ENCODE assay signal across 8 cellular contexts in the genomic region with DNA sequence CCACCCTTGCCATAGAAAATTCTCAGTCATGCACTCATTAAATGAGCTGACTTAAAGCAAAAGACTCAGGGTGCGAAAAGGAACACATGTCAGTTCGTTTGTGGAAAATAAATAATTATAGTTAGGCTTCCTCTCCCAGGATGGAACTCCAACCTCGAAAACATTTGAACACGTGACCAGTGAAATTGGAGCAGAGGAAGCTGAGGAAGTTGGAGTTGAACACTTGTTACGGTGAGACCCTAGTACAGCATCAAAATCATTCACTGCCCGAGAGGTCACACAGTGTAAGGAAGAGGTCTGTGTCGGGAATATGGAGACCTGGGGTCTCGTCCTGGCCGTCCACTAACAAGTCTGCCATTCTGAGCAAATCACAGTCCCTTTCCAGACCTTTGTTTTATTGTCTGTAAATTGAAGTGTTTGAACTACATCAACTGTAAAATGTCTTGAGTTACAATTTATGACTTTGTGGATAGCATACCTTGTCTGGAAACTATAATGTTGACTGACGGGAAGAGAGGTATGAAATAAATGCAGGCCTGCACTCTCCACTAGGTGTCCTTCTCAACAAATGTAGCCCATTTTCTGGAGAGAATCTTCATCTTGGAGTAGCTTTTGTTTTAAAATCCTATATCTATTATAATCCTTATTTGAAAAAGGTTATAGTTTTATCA. TPM values are rescaled to one million over a fixed set of nuclear protein-coding genes. Genes with fewer than 3 reads are reported as not detected.
DNase-seq lines count a peak whose midpoint lies in the region; ATAC-seq and TF ChIP-seq lines count a peak whose summit lies in the region.

No MANE protein-coding gene starts in this region.

- no peak overlapping the region for H3K27ac Mint-ChIP-seq in Caco-2 (ENCODE audit: unreplicated experiment)
- no peak overlapping the region for H3K27ac Mint-ChIP-seq in stimulated activated naive CD8-positive, alpha-beta T cell treated with anti-CD3 and anti-CD28 coated beads, Interleukin-15, amount 100 ng/mL, for 72 hours
- H3K27ac Mint-ChIP-seq in activated T-helper 1 cell treated with anti-CD3 and anti-CD28 coated beads, Interleukin-12 subunit alpha, Interleukin-12 subunit beta, Interleukin-2, Interleukin-4 antibody, amounts not matched to agents 30 ng/mL and 10 ng/mL and 1 ng/mL, durations not matched to agents 14 hours and 24 hours and 36 hours, result no peak overlapping the region

- DNase-seq in Caco-2 (peak in 1 of 2 experiments; percentile 32), HCEC 1CT (peak; percentile 13), WERI-Rb-1 (no peak), epidermal melanocyte (ENCODE audit: insufficient read length, low spot score) (no peak), D341Med (ENCODE audit: low spot score) (no peak)
- DNase-seq in stimulated activated naive CD8-positive, alpha-beta T cell treated with anti-CD3 and anti-CD28 coated beads, Interleukin-15, amount 100 ng/mL, for 72 hours, result no peak
- DNase-seq in activated T-helper 1 cell treated with anti-CD3 and anti-CD28 coated beads, Interleukin-12 subunit alpha, Interleukin-12 subunit beta, Interleukin-2, Interleukin-4 antibody, amounts not matched to agents 30 ng/mL and 10 ng/mL and 1 ng/mL, durations not matched to agents 14 hours and 24 hours and 36 hours (ENCODE audit: low spot score), result no peak

- H3K4me3 Mint-ChIP-seq in Caco-2 (ENCODE audit: unreplicated experiment), result no peak overlapping the region
- no peak overlapping the region for H3K4me3 Mint-ChIP-seq in stimulated activated naive CD8-positive, alpha-beta T cell treated with anti-CD3 and anti-CD28 coated beads, Interleukin-15, amount 100 ng/mL, for 72 hours
- no peak overlapping the region for H3K4me3 Mint-ChIP-seq in activated T-helper 1 cell treated with anti-CD3 and anti-CD28 coated beads, Interleukin-12 subunit alpha, Interleukin-12 subunit beta, Interleukin-2, Interleukin-4 antibody, amounts not matched to agents 30 ng/mL and 10 ng/mL and 1 ng/mL, durations not matched to agents 14 hours and 24 hours and 36 hours

- peaks cover under 1% of the 10 kb centered on the region for H3K4me1 Mint-ChIP-seq in Caco-2 (ENCODE audit: low read depth, unreplicated experiment)
- H3K4me1 Mint-ChIP-seq in stimulated activated naive CD8-positive, alpha-beta T cell treated with anti-CD3 and anti-CD28 coated beads, Interleukin-15, amount 100 ng/mL, for 72 hours, result peaks cover 4% of the 10 kb centered on the region
- peaks cover 14% of the 10 kb centered on the region for H3K4me1 Mint-ChIP-seq in activated T-helper 1 cell treated with anti-CD3 and anti-CD28 coated beads, Interleukin-12 subunit alpha, Interleukin-12 subunit beta, Interleukin-2, Interleukin-4 antibody, amounts not matched to agents 30 ng/mL and 10 ng/mL and 1 ng/mL, durations not matched to agents 14 hours and 24 hours and 36 hours (ENCODE audit: low read depth)

- no TSS peak for BruUV-seq in Caco-2 (replicated peaks; lab: Mats Ljungman, UMichigan)

- POLR2A ChIA-PET in Caco-2 (lab: Charles Lee), result no interaction called here

- no peak overlapping the region for H3K4me3 ChIP-seq in Caco-2 (ENCODE audit: low read depth, low read length)
- no peak overlapping the region for H3K4me3 ChIP-seq in WERI-Rb-1 (ENCODE audit: low read depth, low read length)
- no peak overlapping the region for H3K4me3 ChIP-seq in liver (ENCODE audit: low read depth in 1 of 3, low read length in 3 of 3)

- H3K36me3 ChIP-seq in Caco-2 (ENCODE audit: control insufficient read depth, insufficient read depth, low read length) (peaks cover 13% of the 10 kb centered on the region; the same call in 1 of the 2 replicates), WERI-Rb-1 (peaks cover 74% of the 10 kb centered on the region), liver (ENCODE audit: control insufficient read depth in 4 of 4, insufficient read depth in 3 of 4, low read depth in 1 of 4, low read length in 3 of 4) (peaks cover 17 to 79% (median 73%) of the 10 kb centered on the region in 4 donors)

- TF ChIP-seq CTCF in Caco-2 (IDR thresholded peaks at IDR 0.05; ENCODE audit: insufficient read depth in 1 of 2, low read depth in 1 of 2, low read length in 1 of 2, severe bottlenecking in 1 of 2, unreplicated experiment in 1 of 2), result peak; percentile 60 to 67
- peak; percentile 40; the same call in 1 of the 2 replicates for TF ChIP-seq CTCF in WERI-Rb-1 (IDR thresholded peaks at IDR 0.05; ENCODE audit: low read depth, low read length)
- peak; percentile 20 for TF ChIP-seq CTCF in liver (IDR thresholded peaks at IDR 0.05; ENCODE audit: low read depth, low read length, missing input control)

- intact Hi-C loops in Caco-2 (cut with micrococcal nuclease; ENCODE audit: unreplicated experiment), result no loop called here
- intact Hi-C loops in activated T-helper 1 cell treated with anti-CD3 and anti-CD28 coated beads, Interleukin-12 subunit alpha, Interleukin-12 subunit beta, Interleukin-2, Interleukin-4 antibody, amounts not matched to agents 30 ng/mL and 10 ng/mL and 1 ng/mL, durations not matched to agents 14 hours and 24 hours and 36 hours (cut with micrococcal nuclease), result no loop called here

- TF ChIP-seq RAD21 in liver (IDR thresholded peaks at IDR 0.05), result peak in 1 of 2 donors; percentile 9

- ATAC-seq in stimulated activated naive CD8-positive, alpha-beta T cell treated with anti-CD3 and anti-CD28 coated beads, Interleukin-15, amount 100 ng/mL, for 72 hours, result no peak

- 81% methylated on average over 10 of the region's 10 CpGs for WGBS in liver

- H3K9ac ChIP-seq in liver (ENCODE audit: low read depth in 1 of 2, low read length in 2 of 2), result no peak overlapping the region

- H3K9me3 ChIP-seq in Caco-2 (no peaks in the 10 kb centered on the region), WERI-Rb-1 (ENCODE audit: severe bottlenecking) (no peaks in the 10 kb centered on the region), liver (ENCODE audit: control insufficient read depth in 4 of 4, low read length in 3 of 4) (no peaks in the 10 kb centered on the region)

- H3K27me3 ChIP-seq in Caco-2 (replicated peaks; ENCODE audit: control insufficient read depth, insufficient read depth, low read length) (no peaks in the 10 kb centered on the region), WERI-Rb-1 (ENCODE audit: insufficient read depth, low read depth, severe bottlenecking) (no peaks in the 10 kb centered on the region), liver (ENCODE audit: control insufficient read depth in 4 of 4, insufficient read depth in 4 of 4, low read length in 3 of 4) (no peaks in the 10 kb centered on the region)

- no peaks in the 10 kb centered on the region for H3K9me3 Mint-ChIP-seq in Caco-2 (ENCODE audit: unreplicated experiment)
- no peaks in the 10 kb centered on the region for H3K9me3 Mint-ChIP-seq in stimulated activated naive CD8-positive, alpha-beta T cell treated with anti-CD3 and anti-CD28 coated beads, Interleukin-15, amount 100 ng/mL, for 72 hours
- no peaks in the 10 kb centered on the region for H3K9me3 Mint-ChIP-seq in activated T-helper 1 cell treated with anti-CD3 and anti-CD28 coated beads, Interleukin-12 subunit alpha, Interleukin-12 subunit beta, Interleukin-2, Interleukin-4 antibody, amounts not matched to agents 30 ng/mL and 10 ng/mL and 1 ng/mL, durations not matched to agents 14 hours and 24 hours and 36 hours

- CTCF ChIA-PET in Caco-2 (lab: Charles Lee), result interaction anchor here (0.6 to 1.5 kb wide), 4 partner anchors 9 to 558 kb away, joined by 3 to 13 read pairs (median 4); no protein-coding TSS in a partner anchor

- no peak overlapping the region for H3K27ac ChIP-seq in WERI-Rb-1
- H3K27ac ChIP-seq in liver (ENCODE audit: low read depth in 1 of 2, low read length in 2 of 2), result no peak overlapping the region

- H3K36me3 Mint-ChIP-seq in Caco-2 (ENCODE audit: insufficient read depth, unreplicated experiment), result peaks cover 84% of the 10 kb centered on the region
- peaks cover 56% of the 10 kb centered on the region for H3K36me3 Mint-ChIP-seq in activated T-helper 1 cell treated with anti-CD3 and anti-CD28 coated beads, Interleukin-12 subunit alpha, Interleukin-12 subunit beta, Interleukin-2, Interleukin-4 antibody, amounts not matched to agents 30 ng/mL and 10 ng/mL and 1 ng/mL, durations not matched to agents 14 hours and 24 hours and 36 hours (ENCODE audit: low read depth)

- H3K4me1 ChIP-seq in Caco-2 (no peaks in the 10 kb centered on the region), liver (ENCODE audit: control insufficient read depth in 4 of 4, insufficient read depth in 4 of 4, low read length in 3 of 4) (no peaks in the 10 kb centered on the region)

- H3K27me3 Mint-ChIP-seq in Caco-2 (ENCODE audit: insufficient read depth, unreplicated experiment), result no peaks in the 10 kb centered on the region
- H3K27me3 Mint-ChIP-seq in stimulated activated naive CD8-positive, alpha-beta T cell treated with anti-CD3 and anti-CD28 coated beads, Interleukin-15, amount 100 ng/mL, for 72 hours, result no peaks in the 10 kb centered on the region
- no peaks in the 10 kb centered on the region for H3K27me3 Mint-ChIP-seq in activated T-helper 1 cell treated with anti-CD3 and anti-CD28 coated beads, Interleukin-12 subunit alpha, Interleukin-12 subunit beta, Interleukin-2, Interleukin-4 antibody, amounts not matched to agents 30 ng/mL and 10 ng/mL and 1 ng/mL, durations not matched to agents 14 hours and 24 hours and 36 hours (ENCODE audit: insufficient read depth)

TF ChIP-seq in liver, 16 proteins besides CTCF, POLR2A, EP300 and RAD21 (continues in another document):
- no peak for TF ChIP-seq RXRA (IDR thresholded peaks at IDR 0.05)
- TF ChIP-seq SP1 (IDR thresholded peaks at IDR 0.05), result no peak
- no peak for TF ChIP-seq FOXA2 (IDR thresholded peaks at IDR 0.05)
- TF ChIP-seq HNF4A (conservative IDR thresholded peaks at IDR 0.05), result no peak
- TF ChIP-seq, protein P1, sequence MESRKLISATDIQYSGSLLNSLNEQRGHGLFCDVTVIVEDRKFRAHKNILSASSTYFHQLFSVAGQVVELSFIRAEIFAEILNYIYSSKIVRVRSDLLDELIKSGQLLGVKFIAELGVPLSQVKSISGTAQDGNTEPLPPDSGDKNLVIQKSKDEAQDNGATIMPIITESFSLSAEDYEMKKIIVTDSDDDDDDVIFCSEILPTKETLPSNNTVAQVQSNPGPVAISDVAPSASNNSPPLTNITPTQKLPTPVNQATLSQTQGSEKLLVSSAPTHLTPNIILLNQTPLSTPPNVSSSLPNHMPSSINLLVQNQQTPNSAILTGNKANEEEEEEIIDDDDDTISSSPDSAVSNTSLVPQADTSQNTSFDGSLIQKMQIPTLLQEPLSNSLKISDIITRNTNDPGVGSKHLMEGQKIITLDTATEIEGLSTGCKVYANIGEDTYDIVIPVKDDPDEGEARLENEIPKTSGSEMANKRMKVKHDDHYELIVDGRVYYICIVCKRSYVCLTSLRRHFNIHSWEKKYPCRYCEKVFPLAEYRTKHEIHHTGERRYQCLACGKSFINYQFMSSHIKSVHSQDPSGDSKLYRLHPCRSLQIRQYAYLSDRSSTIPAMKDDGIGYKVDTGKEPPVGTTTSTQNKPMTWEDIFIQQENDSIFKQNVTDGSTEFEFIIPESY (IDR thresholded peaks at IDR 0.05), result no peak
- no peak for TF ChIP-seq JUND (IDR thresholded peaks at IDR 0.05)

RNA-seq across cellular contexts. Expression of gene PSMD7, which starts 7.7 kb away (rescaled TPM):
- 182 and 191 TPM in 2 replicates for total RNA-seq in Caco-2 (2022)
- total RNA-seq in liver, result 10 to 100 TPM; 33.7 to 60.5 TPM
- polyA plus RNA-seq in liver, result 10 to 100 TPM; 61.3 to 84.9 TPM
- 168 and 175 TPM in 2 replicates for total RNA-seq in activated T-helper 1 cell treated with anti-CD3 and anti-CD28 coated beads, Interleukin-12 subunit alpha, Interleukin-12 subunit beta, Interleukin-2, Interleukin-4 antibody, amounts not matched to agents 30 ng/mL and 10 ng/mL and 1 ng/mL, durations not matched to agents 14 hours and 24 hours and 36 hours
